ENCODE assay signal across 20 cellular contexts in the genomic region with DNA sequence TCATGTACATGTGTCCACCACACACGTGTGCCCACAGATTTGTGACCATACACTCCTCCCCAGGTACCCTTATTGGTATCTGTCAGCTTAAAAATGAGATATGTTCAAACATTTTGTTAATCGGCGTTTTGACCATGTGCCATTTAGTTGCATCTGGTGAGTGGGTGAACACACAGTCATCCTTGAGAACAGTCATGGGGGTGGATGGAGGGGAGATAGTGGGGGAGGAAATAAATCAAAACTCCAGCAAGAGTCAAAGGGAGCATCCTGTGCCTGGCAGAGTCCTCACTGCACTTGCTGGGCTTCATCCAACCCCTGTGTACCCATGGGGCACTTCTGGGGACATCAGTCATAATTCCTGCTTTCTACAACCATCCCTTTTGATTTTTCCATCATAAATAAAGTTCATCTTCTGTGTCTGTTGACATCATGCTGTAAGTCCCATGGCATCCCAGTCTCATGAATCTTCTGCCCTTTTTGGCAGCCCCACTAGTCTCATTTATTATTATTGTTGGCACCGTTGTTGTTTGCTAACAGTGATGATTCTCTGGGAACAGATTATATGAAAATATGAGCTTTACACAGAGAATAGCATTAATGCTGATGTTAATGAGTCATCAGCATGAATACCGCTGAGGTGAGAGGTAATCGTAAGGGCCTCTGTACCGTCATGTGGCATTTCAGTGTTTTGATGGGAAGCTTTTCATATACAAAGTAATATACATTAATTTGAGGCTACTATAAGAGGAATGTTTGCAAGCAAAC. TPM values are rescaled to one million over a fixed set of nuclear protein-coding genes. Genes with fewer than 3 reads are reported as not detected.
A peak's percentile ranks its signal among the peaks of the same experiment; 100 is the strongest.
DNase-seq lines count a peak whose midpoint lies in the region; ATAC-seq and TF ChIP-seq lines count a peak whose summit lies in the region.
"Had no signal": no experiment of that assay in that cellular context is flagged by ENCODE, and none has a peak within 500 bp of the region (broad histone marks: within the 10 kb centered on the region; RNA-seq: fewer than 3 reads in every experiment).

No MANE protein-coding gene starts in this region.

- TF ChIP-seq CTCF in choroid plexus epithelial cell (conservative IDR thresholded peaks at IDR 0.05; ENCODE audit: low read depth, low read length): no peak

- no peak overlapping the region for H3K4me3 ChIP-seq in choroid plexus epithelial cell (ENCODE audit: low read depth, low read length)
- H3K4me3 ChIP-seq: heart right ventricle, upper lobe of right lung had no signal

- DNase-seq in AG08395 (ENCODE audit: low spot score) (peak; percentile 11), NCI-H226 (peak; percentile 25), choroid plexus epithelial cell (ENCODE audit: low read depth) (peak; percentile 97), occipital lobe (lab: John Stamatoyannopoulos, UW) (peak; percentile 14), NCI-H1694 treated with DMSO at 0.1 percent for 48 hours (lab: John Stamatoyannopoulos, UW) (no peak), DMS 273 treated with DMSO at 0.1 percent for 48 hours (lab: John Stamatoyannopoulos, UW) (no peak), NCI-H187 treated with DMSO at 0.1 percent for 48 hours (lab: John Stamatoyannopoulos, UW) (no peak)
- DNase-seq: activated CD4-positive, alpha-beta T cell treated with anti-CD3 and anti-CD28 coated beads for 48 hours; activated CD8-positive, alpha-beta memory T cell treated with anti-CD3 and anti-CD28 coated beads, Interleukin-2, amount 50 U/mL, for 4 hours; activated gamma-delta T cell; CD8-positive, alpha-beta memory T cell; heart right ventricle; kidney; NCI-H1105; NCI-H748 treated with DMSO at 0.1 percent for 48 hours; stimulated activated naive CD4-positive, alpha-beta T cell treated with Interleukin-2 at 50 U/mL for 16 hours; upper lobe of right lung had no signal

- ATAC-seq in HG02571 (IDR thresholded peaks at IDR 0.05; ENCODE audit: unreplicated experiment): no peak
- ATAC-seq: heart right ventricle; natural killer cell treated with Interleukin-12 subunit alpha and Interleukin-12 subunit beta and Interleukin-15 and Interleukin-18, amount 100 ng/mL, for 72 hours; SK-N-SH treated with all-trans-retinoic acid at 6 μM for 48 hours; upper lobe of right lung had no signal

RNA-seq across cellular contexts. Expression of gene CLK4, which starts 24.4 kb away (rescaled TPM):
- total RNA-seq in occipital lobe: 72.4 TPM

Comparison
In these comparisons a context has a peak if more than half of its experiments do, and no peak if none do; other contexts are left out.
1. DNase-seq: peak in AG08395 (single experiment), NCI-H226 (single experiment), choroid plexus epithelial cell (single experiment) and occipital lobe (single experiment); none in NCI-H1694 treated with DMSO at 0.1 percent for 48 hours (single experiment), DMS 273 treated with DMSO at 0.1 percent for 48 hours (single experiment) and NCI-H187 treated with DMSO at 0.1 percent for 48 hours (single experiment).